In genomic region chr14:93688239-93688666, GRCh38 we compare ENCODE assay signal across 1 cellular context.
TF ChIP-seq lines count a peak whose summit lies in the region.

No MANE protein-coding gene starts in this region.

TF ChIP-seq in HEK293, 187 proteins besides CTCF, POLR2A, EP300 and RAD21 (continued from another document):
- no peak for TF ChIP-seq PRDM2 (tag by site-specific recombination; IDR thresholded peaks at IDR 0.05; ENCODE audit: borderline replicate concordance)
- no peak for TF ChIP-seq RBAK (tag by site-specific recombination; IDR thresholded peaks at IDR 0.05)
- TF ChIP-seq ZNF211 (tag by site-specific recombination; IDR thresholded peaks at IDR 0.05; ENCODE audit: low read depth), result no peak
- TF ChIP-seq ZFP3 (tag by site-specific recombination; IDR thresholded peaks at IDR 0.05; ENCODE audit: low read depth), result no peak
- no peak for TF ChIP-seq OVOL3 (tag by site-specific recombination; IDR thresholded peaks at IDR 0.05)
- no peak for TF ChIP-seq ZFP41 (tag by site-specific recombination; IDR thresholded peaks at IDR 0.05; ENCODE audit: borderline replicate concordance)
- no peak for TF ChIP-seq ZNF501 (tag by site-specific recombination; IDR thresholded peaks at IDR 0.05)
- TF ChIP-seq KLF8 (tag by site-specific recombination; IDR thresholded peaks at IDR 0.05), result no peak
- TF ChIP-seq GLIS1 (tag by site-specific recombination; IDR thresholded peaks at IDR 0.05), result peak; percentile 45; the same call in 1 of the 2 replicates
- no peak for TF ChIP-seq ZNF610 (tag by site-specific recombination; IDR thresholded peaks at IDR 0.05; ENCODE audit: borderline replicate concordance)
